ENCODE assay signal across 34 cellular contexts in genomic region chr2:74728842-74729241, GRCh38.
"Had no signal": no experiment of that assay in that cellular context is flagged by ENCODE, and none has a peak within 500 bp of the region (broad histone marks: within the 10 kb centered on the region; RNA-seq: fewer than 3 reads in every experiment).

No MANE protein-coding gene starts in this region.

- H3K9me3 ChIP-seq: adrenal gland, ascending aorta, body of pancreas, breast epithelium had no signal

- FAIRE-seq: astrocyte, bronchial epithelial cell had no signal

- H3K4me3 ChIP-seq: adrenal gland, ascending aorta, body of pancreas, breast epithelium, cardiac muscle cell had no signal

- H3K4me1 ChIP-seq: adrenal gland, ascending aorta, body of pancreas, breast epithelium had no signal

- ATAC-seq: activated naive CD4-positive, alpha-beta T cell treated with anti-CD3 and anti-CD28 coated beads, Interleukin-2, amount 50 U/mL, for 72 hours; activated naive CD8-positive, alpha-beta T cell treated with anti-CD3 and anti-CD28 coated beads, Interleukin-2, amount 50 U/mL, for 24 hours; activated T-cell treated with anti-CD3 and anti-CD28 coated beads, Interleukin-2, amount 50 U/mL, for 4 hours; activated T-cell treated with anti-CD3 and anti-CD28 coated beads, Interleukin-2, amount 50 U/mL, for 72 hours; activated T-helper 17 cell treated with anti-CD3 and anti-CD28 coated beads, Interleukin-2, amount 50 U/mL, for 72 hours; body of pancreas had no signal

- DNase-seq: activated effector memory CD4-positive, alpha-beta T cell treated with anti-CD3 and anti-CD28 coated beads, Interleukin-2, amount 50 U/mL, for 16 hours; activated effector memory CD4-positive, alpha-beta T cell treated with Interleukin-2 at 50 U/mL for 16 hours; activated gamma-delta T cell; activated gamma-delta T cell treated with Interleukin-2 at 50 U/mL for 16 hours; activated naive CD4-positive, alpha-beta T cell; activated naive CD4-positive, alpha-beta T cell treated with anti-CD3 and anti-CD28 coated beads for 36 hours; activated naive CD4-positive, alpha-beta T cell treated with anti-CD3 and anti-CD28 coated beads, Interleukin-2, amount 10 ng/mL, durations not matched to agents 7 days and 5 days; activated naive CD4-positive, alpha-beta T cell treated with anti-CD3 and anti-CD28 coated beads, Interleukin-2, amount 50 U/mL, for 16 hours; activated naive CD4-positive, alpha-beta T cell treated with Interleukin-2 at 50 U/mL for 16 hours; activated naive CD8-positive, alpha-beta T cell treated with anti-CD3 and anti-CD28 coated beads for 36 hours; activated naive CD8-positive, alpha-beta T cell treated with anti-CD3 and anti-CD28 coated beads, Interleukin-2, amount 10 ng/mL, durations not matched to agents 7 days and 5 days; activated naive CD8-positive, alpha-beta T cell treated with anti-CD3 and anti-CD28 coated beads, Interleukin-2, amount 50 U/mL, for 24 hours; activated T-cell treated with anti-CD3 and anti-CD28 coated beads, Interleukin-2, amount 50 U/mL, for 1 hour; activated T-cell treated with anti-CD3 and anti-CD28 coated beads, Interleukin-2, amount 50 U/mL, for 24 hours; activated T-cell treated with anti-CD3 and anti-CD28 coated beads, Interleukin-2, amount 50 U/mL, for 4 hours; activated T-cell treated with anti-CD3 and anti-CD28 coated beads, Interleukin-2, amount 50 U/mL, for 48 hours; activated T-cell treated with anti-CD3 and anti-CD28 coated beads, Interleukin-2, amount 50 U/mL, for 72 hours; adrenal gland; amniotic stem cell; amygdala; anterior cingulate cortex; aorta; body of pancreas; brain microvascular endothelial cell; caudate nucleus; central memory CD4-positive, alpha-beta T cell; cerebellar nuclear complex had no signal

- H3K27me3 ChIP-seq: adrenal gland, ascending aorta, body of pancreas, brain microvascular endothelial cell, breast epithelium, cardiac muscle cell had no signal

- H3K27ac ChIP-seq: adrenal gland, ascending aorta, body of pancreas, brain microvascular endothelial cell, breast epithelium, cardiac muscle cell had no signal

- H3K36me3 ChIP-seq: adrenal gland, ascending aorta, brain microvascular endothelial cell, breast epithelium, cardiac muscle cell had no signal
